In genomic region chr9:78707080-78707479, GRCh38 we compare ENCODE assay signal across 13 cellular contexts.
A peak's percentile ranks its signal among the peaks of the same experiment; 100 is the strongest.
DNase-seq lines count a peak whose midpoint lies in the region; ATAC-seq and TF ChIP-seq lines count a peak whose summit lies in the region.
"Had no signal": no experiment of that assay in that cellular context is flagged by ENCODE, and none has a peak within 500 bp of the region (broad histone marks: within the 10 kb centered on the region; RNA-seq: fewer than 3 reads in every experiment).

No MANE protein-coding gene starts in this region.

- H3K9me3 ChIP-seq in hepatocyte (ENCODE audit: low read depth) (no peaks in the 10 kb centered on the region), mucosa of descending colon (no peaks in the 10 kb centered on the region)
- H3K9me3 ChIP-seq: ovary, transverse colon had no signal

- no peaks in the 10 kb centered on the region for H3K27me3 ChIP-seq in hepatocyte
- H3K27me3 ChIP-seq: ovary, transverse colon had no signal

- H4K20me1 ChIP-seq in hepatocyte (ENCODE audit: insufficient read depth, poor library complexity, severe bottlenecking) = no peaks in the 10 kb centered on the region

- no peak for DNase-seq in HFFc6
- no peak for DNase-seq in memory B cell (ENCODE audit: low spot score in 2 of 2)
- DNase-seq in hepatocyte (ENCODE audit: low spot score) = no peak
- no peak for DNase-seq in mucosa of gallbladder (ENCODE audit: low spot score)
- DNase-seq in A172 (ENCODE audit: low spot score) = no peak
- DNase-seq in mucosa of descending colon = no peak
- DNase-seq: activated CD8-positive, alpha-beta memory T cell treated with anti-CD3 and anti-CD28 coated beads, Interleukin-2, amount 50 U/mL, for 48 hours; NCI-H446; ovary; transverse colon had no signal

- peak; percentile 48 for ATAC-seq in GM18909 (IDR thresholded peaks at IDR 0.05; ENCODE audit: poor library complexity, unreplicated experiment)
- ATAC-seq in HG03432 (IDR thresholded peaks at IDR 0.05; ENCODE audit: unreplicated experiment) = peak; percentile 54
- peak; percentile 14 for ATAC-seq in memory B cell (ENCODE audit: low read depth)
- no peak for ATAC-seq in mucosa of descending colon

- peak overlapping the region; percentile 89 for H3K27ac Mint-ChIP-seq in HFFc6
- H3K27ac Mint-ChIP-seq in memory B cell = no peak overlapping the region

- peak overlapping the region; percentile 53 for H3K4me3 Mint-ChIP-seq in HFFc6
- no peak overlapping the region for H3K4me3 Mint-ChIP-seq in memory B cell
- H3K4me3 Mint-ChIP-seq: brain had no signal

- H3K4me1 Mint-ChIP-seq in HFFc6 (ENCODE audit: low read depth) = peaks cover 63% of the 10 kb centered on the region
- peaks cover 14% of the 10 kb centered on the region for H3K4me1 Mint-ChIP-seq in memory B cell

- H3K79me2 ChIP-seq in hepatocyte = no peaks in the 10 kb centered on the region

- no peak overlapping the region for H3K27ac ChIP-seq in hepatocyte
- H3K27ac ChIP-seq: ovary, transverse colon had no signal

- intact Hi-C loops in mucosa of descending colon (cut with DNase I, micrococcal nuclease) = no loop called here

- peaks cover 43% of the 10 kb centered on the region for H3K36me3 Mint-ChIP-seq in HFFc6 (ENCODE audit: low read depth)
- H3K36me3 Mint-ChIP-seq in memory B cell = no peaks in the 10 kb centered on the region
- H3K36me3 Mint-ChIP-seq: brain had no signal

- peaks cover 7% of the 10 kb centered on the region; the same call in 1 of the 2 replicates for H3K9me3 Mint-ChIP-seq in HFFc6
- H3K9me3 Mint-ChIP-seq in memory B cell = peaks cover 3% of the 10 kb centered on the region

- H3K4me2 ChIP-seq in hepatocyte = no peak overlapping the region

- H3K4me1 ChIP-seq in hepatocyte (ENCODE audit: insufficient read depth) (no peaks in the 10 kb centered on the region), mucosa of descending colon (ENCODE audit: low read depth) (no peaks in the 10 kb centered on the region)
- H3K4me1 ChIP-seq: transverse colon had no signal

- no peaks in the 10 kb centered on the region for H3K9me2 ChIP-seq in hepatocyte (replicated peaks; ENCODE audit: insufficient read depth)

- no peak overlapping the region for H2AFZ ChIP-seq in hepatocyte

- H3K36me3 ChIP-seq in hepatocyte (replicated peaks; ENCODE audit: insufficient read depth, low read depth) (no peaks in the 10 kb centered on the region), mucosa of descending colon (ENCODE audit: low read depth) (no peaks in the 10 kb centered on the region)
- H3K36me3 ChIP-seq: ovary, transverse colon had no signal

- H3K4me3 ChIP-seq in hepatocyte (no peak overlapping the region), mucosa of descending colon (no peak overlapping the region)
- H3K4me3 ChIP-seq: ovary, transverse colon had no signal

- no peaks in the 10 kb centered on the region for H3K27me3 Mint-ChIP-seq in HFFc6 (ENCODE audit: insufficient read depth)
- H3K27me3 Mint-ChIP-seq in memory B cell = no peaks in the 10 kb centered on the region

- WGBS in hepatocyte (ENCODE audit: low lambda C conversion rate, missing lambda C conversion rate) = 91% methylated on average over 3 of the region's 3 CpGs

- TF ChIP-seq CTCF in HFFc6 (IDR thresholded peaks at IDR 0.05) (no peak), hepatocyte (IDR thresholded peaks at IDR 0.05; ENCODE audit: poor library complexity) (no peak), mucosa of descending colon (IDR thresholded peaks at IDR 0.05) (no peak)
